In genomic region chr12:124385219-124385969, GRCh38 we compare ENCODE assay signal across 14 cellular contexts.
DNase-seq lines count a peak whose midpoint lies in the region; ATAC-seq and TF ChIP-seq lines count a peak whose summit lies in the region.
"Had no signal": no experiment of that assay in that cellular context is flagged by ENCODE, and none has a peak within 500 bp of the region (broad histone marks: within the 10 kb centered on the region; RNA-seq: fewer than 3 reads in every experiment).

No MANE protein-coding gene starts in this region.

- no peak overlapping the region for H3K27ac Mint-ChIP-seq in stimulated activated naive B cell treated with anti-CD40 and anti-IgM and Interleukin-4, amounts not matched to agents 10 μg/mL and 1 μg/mL and 100 μg/mL, for 72 hours
- peak overlapping the region in 1 of 7 donors; percentile 41 for H3K27ac Mint-ChIP-seq in CD14-positive monocyte

- peaks cover 41 to 55% of the 10 kb centered on the region in 2 donors for H3K36me3 Mint-ChIP-seq in stimulated activated naive B cell treated with anti-CD40 and anti-IgM and Interleukin-4, amounts not matched to agents 10 μg/mL and 1 μg/mL and 100 μg/mL, for 72 hours
- H3K36me3 Mint-ChIP-seq in CD14-positive monocyte = peaks cover 44 to 55% of the 10 kb centered on the region in 2 donors

- no peak for TF ChIP-seq CTCF in CD14-positive monocyte (IDR thresholded peaks at IDR 0.05)

- DNase-seq in H4 (ENCODE audit: low spot score) (peak; percentile 57), fibroblast of peridontal ligament (ENCODE audit: extremely low read depth) (peak; percentile 49), skeletal muscle cell (ENCODE audit: low read depth) (no peak), CD14-positive monocyte (ENCODE audit: low spot score) (no peak), DMS79 (lab: John Stamatoyannopoulos, UW) (no peak), HuH-7 (ENCODE audit: low spot score) (no peak)
- DNase-seq in stimulated activated naive B cell treated with anti-CD40 and anti-IgM and Interleukin-4, amounts not matched to agents 10 μg/mL and 1 μg/mL and 100 μg/mL, for 72 hours = no peak
- DNase-seq: activated CD4-positive, CD25-positive, alpha-beta regulatory T cell; activated gamma-delta T cell treated with Interleukin-2 at 50 U/mL for 16 hours; erythroblast; GDM1; Karpas-422; midbrain had no signal

- no peaks in the 10 kb centered on the region for H3K27me3 Mint-ChIP-seq in stimulated activated naive B cell treated with anti-CD40 and anti-IgM and Interleukin-4, amounts not matched to agents 10 μg/mL and 1 μg/mL and 100 μg/mL, for 72 hours
- H3K27me3 Mint-ChIP-seq in CD14-positive monocyte (ENCODE audit: low read depth in 3 of 3) = peaks cover 0 to 2% (median 0%) of the 10 kb centered on the region in 3 donors

- intact Hi-C loops in CD14-positive monocyte (cut with micrococcal nuclease) = no loop called here

- H3K4me3 Mint-ChIP-seq in stimulated activated naive B cell treated with anti-CD40 and anti-IgM and Interleukin-4, amounts not matched to agents 10 μg/mL and 1 μg/mL and 100 μg/mL, for 72 hours = no peak overlapping the region
- H3K4me3 Mint-ChIP-seq in CD14-positive monocyte = no peak overlapping the region

- peak; percentile 46 for ATAC-seq in SK-N-SH treated with all-trans-retinoic acid at 6 μM for 48 hours
- ATAC-seq in stimulated activated naive B cell treated with anti-CD40 and anti-IgM and Interleukin-4, amounts not matched to agents 10 μg/mL and 1 μg/mL and 100 μg/mL, for 72 hours (replicated peaks) = no peak

- no peaks in the 10 kb centered on the region for H3K9me3 Mint-ChIP-seq in stimulated activated naive B cell treated with anti-CD40 and anti-IgM and Interleukin-4, amounts not matched to agents 10 μg/mL and 1 μg/mL and 100 μg/mL, for 72 hours
- peaks cover 0 to 1% (median 0%) of the 10 kb centered on the region in 7 donors for H3K9me3 Mint-ChIP-seq in CD14-positive monocyte

- peaks cover 30 to 43% of the 10 kb centered on the region in 2 donors for H3K4me1 Mint-ChIP-seq in stimulated activated naive B cell treated with anti-CD40 and anti-IgM and Interleukin-4, amounts not matched to agents 10 μg/mL and 1 μg/mL and 100 μg/mL, for 72 hours
- peaks cover 51% of the 10 kb centered on the region for H3K4me1 Mint-ChIP-seq in CD14-positive monocyte

- H3K4me3 ChIP-seq in skeletal muscle cell (ENCODE audit: low read depth, low read length) = peak overlapping the region; percentile 85

TF ChIP-seq in SK-N-SH treated with all-trans-retinoic acid at 6 μM for 48 hours, 23 proteins besides CTCF, POLR2A, EP300 and RAD21:
- no peak for TF ChIP-seq TCF4 (CRISPR knock-in tag; IDR thresholded peaks at IDR 0.05; ENCODE audit: borderline replicate concordance)
- TF ChIP-seq ZFP3 (CRISPR knock-in tag; IDR thresholded peaks at IDR 0.05) = peak; percentile 33; the same call in 1 of the 2 replicates
- TF ChIP-seq, protein P1, sequence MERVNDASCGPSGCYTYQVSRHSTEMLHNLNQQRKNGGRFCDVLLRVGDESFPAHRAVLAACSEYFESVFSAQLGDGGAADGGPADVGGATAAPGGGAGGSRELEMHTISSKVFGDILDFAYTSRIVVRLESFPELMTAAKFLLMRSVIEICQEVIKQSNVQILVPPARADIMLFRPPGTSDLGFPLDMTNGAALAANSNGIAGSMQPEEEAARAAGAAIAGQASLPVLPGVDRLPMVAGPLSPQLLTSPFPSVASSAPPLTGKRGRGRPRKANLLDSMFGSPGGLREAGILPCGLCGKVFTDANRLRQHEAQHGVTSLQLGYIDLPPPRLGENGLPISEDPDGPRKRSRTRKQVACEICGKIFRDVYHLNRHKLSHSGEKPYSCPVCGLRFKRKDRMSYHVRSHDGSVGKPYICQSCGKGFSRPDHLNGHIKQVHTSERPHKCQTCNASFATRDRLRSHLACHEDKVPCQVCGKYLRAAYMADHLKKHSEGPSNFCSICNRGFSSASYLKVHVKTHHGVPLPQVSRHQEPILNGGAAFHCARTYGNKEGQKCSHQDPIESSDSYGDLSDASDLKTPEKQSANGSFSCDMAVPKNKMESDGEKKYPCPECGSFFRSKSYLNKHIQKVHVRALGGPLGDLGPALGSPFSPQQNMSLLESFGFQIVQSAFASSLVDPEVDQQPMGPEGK (CRISPR knock-in tag; IDR thresholded peaks at IDR 0.05; ENCODE audit: borderline replicate concordance) = peak; percentile 93
- TF ChIP-seq, protein P2, sequence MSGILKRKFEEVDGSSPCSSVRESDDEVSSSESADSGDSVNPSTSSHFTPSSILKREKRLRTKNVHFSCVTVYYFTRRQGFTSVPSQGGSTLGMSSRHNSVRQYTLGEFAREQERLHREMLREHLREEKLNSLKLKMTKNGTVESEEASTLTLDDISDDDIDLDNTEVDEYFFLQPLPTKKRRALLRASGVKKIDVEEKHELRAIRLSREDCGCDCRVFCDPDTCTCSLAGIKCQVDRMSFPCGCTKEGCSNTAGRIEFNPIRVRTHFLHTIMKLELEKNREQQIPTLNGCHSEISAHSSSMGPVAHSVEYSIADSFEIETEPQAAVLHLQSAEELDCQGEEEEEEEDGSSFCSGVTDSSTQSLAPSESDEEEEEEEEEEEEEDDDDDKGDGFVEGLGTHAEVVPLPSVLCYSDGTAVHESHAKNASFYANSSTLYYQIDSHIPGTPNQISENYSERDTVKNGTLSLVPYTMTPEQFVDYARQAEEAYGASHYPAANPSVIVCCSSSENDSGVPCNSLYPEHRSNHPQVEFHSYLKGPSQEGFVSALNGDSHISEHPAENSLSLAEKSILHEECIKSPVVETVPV (CRISPR knock-in tag; IDR thresholded peaks at IDR 0.05) = no peak
- TF ChIP-seq TSHZ2 (CRISPR knock-in tag; IDR thresholded peaks at IDR 0.05) = no peak
- no peak for TF ChIP-seq GLIS3 (CRISPR knock-in tag; IDR thresholded peaks at IDR 0.05)
- TF ChIP-seq ZFP30 (CRISPR knock-in tag; IDR thresholded peaks at IDR 0.05) = no peak
- TF ChIP-seq PPARA (CRISPR knock-in tag; IDR thresholded peaks at IDR 0.05; ENCODE audit: borderline replicate concordance) = no peak

Comparison
In these comparisons a context has a peak if more than half of its experiments do, and no peak if none do; other contexts are left out.
1. DNase-seq: peak in H4 (single experiment) and fibroblast of peridontal ligament (single experiment); none in skeletal muscle cell (single experiment), stimulated activated naive B cell treated with anti-CD40 and anti-IgM and Interleukin-4, amounts not matched to agents 10 μg/mL and 1 μg/mL and 100 μg/mL, for 72 hours (single experiment), CD14-positive monocyte (single experiment), DMS79 (single experiment) and HuH-7 (single experiment).